Comparison of ENCODE assay signal across 26 cellular contexts in the genomic region with DNA sequence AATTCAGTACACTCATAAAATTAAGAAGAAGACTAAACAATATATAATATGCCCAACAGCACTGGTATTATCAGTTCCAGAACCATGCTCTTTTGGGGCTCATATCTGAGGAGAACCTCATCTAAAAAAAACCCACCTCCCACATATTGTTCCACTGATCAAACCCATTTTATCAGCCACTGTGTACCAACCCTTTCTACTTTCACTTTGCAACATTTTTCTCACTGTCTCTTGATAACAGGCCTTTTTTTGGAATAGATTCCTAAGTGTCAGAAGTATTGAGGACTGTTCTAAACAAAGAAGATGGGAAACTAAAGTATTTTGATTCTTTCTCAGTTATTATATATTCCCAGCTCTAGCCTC.
DNase-seq lines count a peak whose midpoint lies in the region; ATAC-seq and TF ChIP-seq lines count a peak whose summit lies in the region.
"Had no signal": no experiment of that assay in that cellular context is flagged by ENCODE, and none has a peak within 500 bp of the region (broad histone marks: within the 10 kb centered on the region; RNA-seq: fewer than 3 reads in every experiment).

No MANE protein-coding gene starts in this region.

- H3K27ac Mint-ChIP-seq in chondrocyte (ENCODE audit: unreplicated experiment), result no peak overlapping the region
- no peak overlapping the region for H3K27ac Mint-ChIP-seq in natural killer cell treated with Interleukin-12 subunit alpha and Interleukin-12 subunit beta and Interleukin-15 and Interleukin-18, amount 100 ng/mL, for 72 hours
- H3K27ac Mint-ChIP-seq: activated naive CD8-positive, alpha-beta T cell treated with anti-CD3 and anti-CD28 coated beads, Interleukin-2, amount 10 ng/mL, durations not matched to agents 7 days and 5 days; CD8-positive, alpha-beta T cell; natural killer cell had no signal

- H3K27me3 Mint-ChIP-seq in chondrocyte (ENCODE audit: low read depth), result peaks cover 17% of the 10 kb centered on the region
- H3K27me3 Mint-ChIP-seq in natural killer cell treated with Interleukin-12 subunit alpha and Interleukin-12 subunit beta and Interleukin-15 and Interleukin-18, amount 100 ng/mL, for 72 hours, result no peaks in the 10 kb centered on the region
- H3K27me3 Mint-ChIP-seq: activated naive CD8-positive, alpha-beta T cell treated with anti-CD3 and anti-CD28 coated beads, Interleukin-2, amount 10 ng/mL, durations not matched to agents 7 days and 5 days; brain had no signal

- no peaks in the 10 kb centered on the region for H3K36me3 ChIP-seq in neural cell (ENCODE audit: insufficient read depth, low read length)
- no peaks in the 10 kb centered on the region for H3K36me3 ChIP-seq in MM.1S (replicated peaks; ENCODE audit: insufficient read depth, low read length)
- H3K36me3 ChIP-seq: uterus had no signal

- H3K4me1 ChIP-seq in MM.1S (ENCODE audit: low read length), result no peaks in the 10 kb centered on the region
- H3K4me1 ChIP-seq: psoas muscle, uterus had no signal

- no peaks in the 10 kb centered on the region for H3K9me2 ChIP-seq in neural cell (ENCODE audit: insufficient read depth, low read length)
- no peaks in the 10 kb centered on the region for H3K9me2 ChIP-seq in MM.1S (replicated peaks; ENCODE audit: insufficient read depth, low read length)

- H3K36me3 Mint-ChIP-seq in chondrocyte (ENCODE audit: low read depth), result no peaks in the 10 kb centered on the region
- H3K36me3 Mint-ChIP-seq in natural killer cell treated with Interleukin-12 subunit alpha and Interleukin-12 subunit beta and Interleukin-15 and Interleukin-18, amount 100 ng/mL, for 72 hours, result no peaks in the 10 kb centered on the region
- H3K36me3 Mint-ChIP-seq: activated naive CD8-positive, alpha-beta T cell treated with anti-CD3 and anti-CD28 coated beads, Interleukin-2, amount 10 ng/mL, durations not matched to agents 7 days and 5 days; brain; CD8-positive, alpha-beta T cell; natural killer cell had no signal

- TF ChIP-seq EP300 in neural cell (conservative IDR thresholded peaks at IDR 0.05; ENCODE audit: poor library complexity, severe bottlenecking), result no peak

- no peaks in the 10 kb centered on the region for H3K9me3 ChIP-seq in neural cell (ENCODE audit: low read length)
- H3K9me3 ChIP-seq in MM.1S (replicated peaks; ENCODE audit: insufficient read depth, low read length), result no peaks in the 10 kb centered on the region
- H3K9me3 ChIP-seq: psoas muscle, uterus had no signal

- TF ChIP-seq CTCF in neural cell (IDR thresholded peaks at IDR 0.05; ENCODE audit: poor library complexity, severe bottlenecking), result no peak
- no peak for TF ChIP-seq CTCF in chondrocyte (IDR thresholded peaks at IDR 0.05)
- TF ChIP-seq CTCF in MM.1S (IDR thresholded peaks at IDR 0.05; ENCODE audit: low read length), result no peak

- no peaks in the 10 kb centered on the region for H3K9me3 Mint-ChIP-seq in chondrocyte (ENCODE audit: low read depth)
- peaks cover 2% of the 10 kb centered on the region for H3K9me3 Mint-ChIP-seq in natural killer cell treated with Interleukin-12 subunit alpha and Interleukin-12 subunit beta and Interleukin-15 and Interleukin-18, amount 100 ng/mL, for 72 hours
- H3K9me3 Mint-ChIP-seq: activated naive CD8-positive, alpha-beta T cell treated with anti-CD3 and anti-CD28 coated beads, Interleukin-2, amount 10 ng/mL, durations not matched to agents 7 days and 5 days; brain had no signal

- H3K27me3 ChIP-seq in neural cell (ENCODE audit: insufficient read depth, low read depth, low read length), result no peaks in the 10 kb centered on the region
- H3K27me3 ChIP-seq in MM.1S (replicated peaks; ENCODE audit: insufficient read depth, low read length), result no peaks in the 10 kb centered on the region
- H3K27me3 ChIP-seq: uterus had no signal

- no peak for TF ChIP-seq RAD21 in neural cell (conservative IDR thresholded peaks at IDR 0.05)

- H4K20me1 ChIP-seq in neural cell (ENCODE audit: insufficient read depth) (no peaks in the 10 kb centered on the region), MM.1S (ENCODE audit: insufficient read depth, low read length) (no peaks in the 10 kb centered on the region)

- no peak overlapping the region for H2AFZ ChIP-seq in neural cell (ENCODE audit: low read depth, low read length)
- no peak overlapping the region for H2AFZ ChIP-seq in MM.1S (ENCODE audit: low read length)

- H3K27ac ChIP-seq in neural cell (ENCODE audit: low read length) (peak overlapping the region; percentile 42), MM.1S (ENCODE audit: low read length) (no peak overlapping the region)
- H3K27ac ChIP-seq: psoas muscle, skin epidermis, uterus had no signal

- no peak for DNase-seq in NCI-H446 (lab: John Stamatoyannopoulos, UW)
- no peak for DNase-seq in chondrocyte (ENCODE audit: low spot score)
- no peak for DNase-seq in MM.1S
- DNase-seq in natural killer cell treated with Interleukin-12 subunit alpha and Interleukin-12 subunit beta and Interleukin-15 and Interleukin-18, amount 100 ng/mL, for 72 hours (ENCODE audit: low spot score), result no peak
- DNase-seq: activated naive CD8-positive, alpha-beta T cell treated with anti-CD3 and anti-CD28 coated beads, Interleukin-2, amount 10 ng/mL, durations not matched to agents 7 days and 5 days; CD8-positive, alpha-beta T cell; dermis blood vessel endothelial cell; foreskin melanocyte; H7; left cardiac atrium; mesendoderm; natural killer cell; NCI-H1436 treated with DMSO at 0.1 percent for 48 hours; NCI-H2171 treated with DMSO at 0.1 percent for 48 hours; NCI-H774; psoas muscle; stimulated activated CD4-positive, alpha-beta T cell treated with anti-CD3 and anti-CD28 coated beads, Interleukin-4, amount 100 ng/mL, for 24 hours; T1000; uterus had no signal

- no peak overlapping the region for H3K4me2 ChIP-seq in neural cell (ENCODE audit: low read length)
- H3K4me2 ChIP-seq in MM.1S (ENCODE audit: low read depth, low read length), result no peak overlapping the region

- ATAC-seq in GM18907 (IDR thresholded peaks at IDR 0.05; ENCODE audit: unreplicated experiment) (peak; percentile 12), HG02623 (IDR thresholded peaks at IDR 0.05; ENCODE audit: unreplicated experiment) (peak; percentile 31), HG03159 (IDR thresholded peaks at IDR 0.05; ENCODE audit: unreplicated experiment) (peak; percentile 17)
- ATAC-seq in natural killer cell treated with Interleukin-12 subunit alpha and Interleukin-12 subunit beta and Interleukin-15 and Interleukin-18, amount 100 ng/mL, for 72 hours, result no peak
- ATAC-seq: activated CD4-positive, CD25-positive, alpha-beta regulatory T cell treated with anti-CD3 and anti-CD28 coated beads, Interleukin-2, amount 50 U/mL, for 24 hours; CD8-positive, alpha-beta T cell; natural killer cell; psoas muscle had no signal

- H3K79me2 ChIP-seq in neural cell (replicated peaks; ENCODE audit: insufficient read depth, low read length), result peaks cover 4% of the 10 kb centered on the region
- H3K79me2 ChIP-seq in MM.1S (ENCODE audit: low read length), result no peaks in the 10 kb centered on the region

- H3K9ac ChIP-seq in neural cell (ENCODE audit: low read length), result peak overlapping the region; percentile 37
- no peak overlapping the region for H3K9ac ChIP-seq in MM.1S (ENCODE audit: low read length)

- H3K4me1 Mint-ChIP-seq in chondrocyte (ENCODE audit: low read depth), result no peaks in the 10 kb centered on the region
- no peaks in the 10 kb centered on the region for H3K4me1 Mint-ChIP-seq in natural killer cell treated with Interleukin-12 subunit alpha and Interleukin-12 subunit beta and Interleukin-15 and Interleukin-18, amount 100 ng/mL, for 72 hours (ENCODE audit: low read depth in 2 of 2)
- H3K4me1 Mint-ChIP-seq: activated naive CD8-positive, alpha-beta T cell treated with anti-CD3 and anti-CD28 coated beads, Interleukin-2, amount 10 ng/mL, durations not matched to agents 7 days and 5 days; natural killer cell had no signal

- no peak overlapping the region for H3K4me3 Mint-ChIP-seq in chondrocyte (ENCODE audit: unreplicated experiment)
- no peak overlapping the region for H3K4me3 Mint-ChIP-seq in natural killer cell treated with Interleukin-12 subunit alpha and Interleukin-12 subunit beta and Interleukin-15 and Interleukin-18, amount 100 ng/mL, for 72 hours
- H3K4me3 Mint-ChIP-seq: activated naive CD8-positive, alpha-beta T cell treated with anti-CD3 and anti-CD28 coated beads, Interleukin-2, amount 10 ng/mL, durations not matched to agents 7 days and 5 days; CD8-positive, alpha-beta T cell; natural killer cell had no signal

- no peak overlapping the region for H3K4me3 ChIP-seq in neural cell (ENCODE audit: low read length)
- H3K4me3 ChIP-seq in MM.1S (ENCODE audit: low read length), result no peak overlapping the region
- H3K4me3 ChIP-seq: psoas muscle, skin epidermis, uterus had no signal

- peaks cover 3% of the 10 kb centered on the region for H3F3A ChIP-seq in neural cell (ENCODE audit: insufficient read depth, low read length, poor library complexity, severe bottlenecking)
- no peaks in the 10 kb centered on the region for H3F3A ChIP-seq in MM.1S (ENCODE audit: insufficient read depth, low read length)

TF ChIP-seq in neural cell, 6 proteins besides CTCF, POLR2A, EP300 and RAD21 (continues in another document):
- TF ChIP-seq POLR2AphosphoS5 (IDR thresholded peaks at IDR 0.05) (no peak), TAF1 (IDR thresholded peaks at IDR 0.05; ENCODE audit: low read depth) (no peak), MXI1 (conservative IDR thresholded peaks at IDR 0.05; ENCODE audit: poor library complexity, severe bottlenecking) (no peak)
- TF ChIP-seq, protein P1, sequence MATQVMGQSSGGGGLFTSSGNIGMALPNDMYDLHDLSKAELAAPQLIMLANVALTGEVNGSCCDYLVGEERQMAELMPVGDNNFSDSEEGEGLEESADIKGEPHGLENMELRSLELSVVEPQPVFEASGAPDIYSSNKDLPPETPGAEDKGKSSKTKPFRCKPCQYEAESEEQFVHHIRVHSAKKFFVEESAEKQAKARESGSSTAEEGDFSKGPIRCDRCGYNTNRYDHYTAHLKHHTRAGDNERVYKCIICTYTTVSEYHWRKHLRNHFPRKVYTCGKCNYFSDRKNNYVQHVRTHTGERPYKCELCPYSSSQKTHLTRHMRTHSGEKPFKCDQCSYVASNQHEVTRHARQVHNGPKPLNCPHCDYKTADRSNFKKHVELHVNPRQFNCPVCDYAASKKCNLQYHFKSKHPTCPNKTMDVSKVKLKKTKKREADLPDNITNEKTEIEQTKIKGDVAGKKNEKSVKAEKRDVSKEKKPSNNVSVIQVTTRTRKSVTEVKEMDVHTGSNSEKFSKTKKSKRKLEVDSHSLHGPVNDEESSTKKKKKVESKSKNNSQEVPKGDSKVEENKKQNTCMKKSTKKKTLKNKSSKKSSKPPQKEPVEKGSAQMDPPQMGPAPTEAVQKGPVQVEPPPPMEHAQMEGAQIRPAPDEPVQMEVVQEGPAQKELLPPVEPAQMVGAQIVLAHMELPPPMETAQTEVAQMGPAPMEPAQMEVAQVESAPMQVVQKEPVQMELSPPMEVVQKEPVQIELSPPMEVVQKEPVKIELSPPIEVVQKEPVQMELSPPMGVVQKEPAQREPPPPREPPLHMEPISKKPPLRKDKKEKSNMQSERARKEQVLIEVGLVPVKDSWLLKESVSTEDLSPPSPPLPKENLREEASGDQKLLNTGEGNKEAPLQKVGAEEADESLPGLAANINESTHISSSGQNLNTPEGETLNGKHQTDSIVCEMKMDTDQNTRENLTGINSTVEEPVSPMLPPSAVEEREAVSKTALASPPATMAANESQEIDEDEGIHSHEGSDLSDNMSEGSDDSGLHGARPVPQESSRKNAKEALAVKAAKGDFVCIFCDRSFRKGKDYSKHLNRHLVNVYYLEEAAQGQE (IDR thresholded peaks at IDR 0.05; ENCODE audit: borderline replicate concordance), result no peak

Comparison
In these comparisons a context has a peak if more than half of its experiments do, and no peak if none do; other contexts are left out.
1. ATAC-seq: peak in GM18907 (single experiment), HG02623 (single experiment) and HG03159 (single experiment); none in natural killer cell treated with Interleukin-12 subunit alpha and Interleukin-12 subunit beta and Interleukin-15 and Interleukin-18, amount 100 ng/mL, for 72 hours (0 of 2).